In genomic region chr16:30083216-30084055, GRCh38 we compare ENCODE assay signal across 24 cellular contexts. TPM values are rescaled to one million over a fixed set of nuclear protein-coding genes. Genes with fewer than 3 reads are reported as not detected.
DNase-seq lines count a peak whose midpoint lies in the region; ATAC-seq, FAIRE-seq and TF ChIP-seq lines count a peak whose summit lies in the region.
"Had no signal": no experiment of that assay in that cellular context is flagged by ENCODE, and none has a peak within 500 bp of the region (broad histone marks: within the 10 kb centered on the region; RNA-seq: fewer than 3 reads in every experiment).

No MANE protein-coding gene starts in this region.

- no peaks in the 10 kb centered on the region for H3K9me3 Mint-ChIP-seq in H9
- no peaks in the 10 kb centered on the region for H3K9me3 Mint-ChIP-seq in activated B cell treated with CpG ODN at 0.5 μM for 24 hours
- H3K9me3 Mint-ChIP-seq: activated CD4-positive, alpha-beta memory T cell treated with anti-CD3 and anti-CD28 coated beads, Interleukin-2, amount 10 ng/mL, durations not matched to agents 7 days and 5 days; activated naive CD8-positive, alpha-beta T cell treated with anti-CD3 and anti-CD28 coated beads, Interleukin-2, amount 10 ng/mL, durations not matched to agents 7 days and 5 days; neural progenitor cell had no signal

- H3K4ac ChIP-seq in H9 (ENCODE audit: low read depth, low read length): no peak overlapping the region

- no peak overlapping the region for H3K18ac ChIP-seq in H9 (ENCODE audit: insufficient read length, low read depth, low read length)

- H3K4me3 Mint-ChIP-seq in H9: no peak overlapping the region
- H3K4me3 Mint-ChIP-seq in activated B cell treated with CpG ODN at 0.5 μM for 24 hours: no peak overlapping the region
- H3K4me3 Mint-ChIP-seq: activated CD4-positive, alpha-beta memory T cell treated with anti-CD3 and anti-CD28 coated beads, Interleukin-2, amount 10 ng/mL, durations not matched to agents 7 days and 5 days; activated naive CD8-positive, alpha-beta T cell treated with anti-CD3 and anti-CD28 coated beads, Interleukin-2, amount 10 ng/mL, durations not matched to agents 7 days and 5 days; neural progenitor cell had no signal

- intact Hi-C loops in activated B cell treated with CpG ODN at 0.5 μM for 24 hours (cut with micrococcal nuclease) (no loop called here), left colon (cut with DNase I, micrococcal nuclease) (no loop called here), kidney (cut with DNase I) (no loop called here)

- H3K36me3 Mint-ChIP-seq in H9 (ENCODE audit: insufficient read depth in 1 of 3, low read depth in 3 of 3) (peaks cover 41 to 70% (median 67%) of the 10 kb centered on the region in 3 experiments), activated B cell treated with CpG ODN at 0.5 μM for 24 hours (ENCODE audit: low read depth) (peaks cover 66% of the 10 kb centered on the region)

- POLR2A ChIA-PET in activated B cell treated with CpG ODN at 0.5 μM for 24 hours (lab: Charles Lee): interaction anchor here (0.5 to 2.5 kb wide), 3 partner anchors 9 to 28 kb away, joined by 3 to 13 read pairs (median 5); partner anchors contain the start of gene TBX6

- H2AFZ ChIP-seq in H9 (ENCODE audit: low read length): no peak overlapping the region
- H2AFZ ChIP-seq: neural progenitor cell had no signal

- no peak for FAIRE-seq in kidney (lab: Jason Lieb, UNC)
- FAIRE-seq: HTR-8/SVneo had no signal

- TF ChIP-seq CTCF in H9 (conservative IDR thresholded peaks at IDR 0.05) (no peak), activated B cell treated with CpG ODN at 0.5 μM for 24 hours (IDR thresholded peaks at IDR 0.05) (no peak), kidney (IDR thresholded peaks at IDR 0.05; ENCODE audit: borderline replicate concordance, extremely low read depth, insufficient read depth) (no peak)

- H3K9ac ChIP-seq in H9 (ENCODE audit: extremely low read depth, insufficient read length, low read length) (no peak overlapping the region), kidney (ENCODE audit: low read length in 2 of 2) (no peak overlapping the region)
- H3K9ac ChIP-seq: BLaER1, neural progenitor cell had no signal

- H3K23me2 ChIP-seq in H9 (ENCODE audit: insufficient read length, low read depth, low read length, poor library complexity, severe bottlenecking): no peaks in the 10 kb centered on the region

- H3K23ac ChIP-seq in H9 (ENCODE audit: insufficient read length, low read depth, low read length): no peak overlapping the region

- peaks cover 28 to 37% of the 10 kb centered on the region in 2 donors for H3K36me3 ChIP-seq in kidney (ENCODE audit: control insufficient read depth in 1 of 2, insufficient read depth in 2 of 2, low read length in 2 of 2)
- H3K36me3 ChIP-seq: neural progenitor cell had no signal

- H2BK12ac ChIP-seq in H9 (ENCODE audit: insufficient read length, low read depth, low read length): no peak overlapping the region

- H3K79me1 ChIP-seq in H9 (ENCODE audit: insufficient read depth, low read depth, low read length, poor library complexity, severe bottlenecking): peaks cover 3% of the 10 kb centered on the region

- H2BK15ac ChIP-seq in H9 (ENCODE audit: low read depth, low read length): no peak overlapping the region

- no peak overlapping the region for H3K4me3 ChIP-seq in kidney (ENCODE audit: low read length in 2 of 2)
- H3K4me3 ChIP-seq: BLaER1, neural progenitor cell, stomach, tibial nerve had no signal

- H3K4me1 Mint-ChIP-seq in H9 (no peaks in the 10 kb centered on the region), activated B cell treated with CpG ODN at 0.5 μM for 24 hours (peaks cover 5% of the 10 kb centered on the region)
- H3K4me1 Mint-ChIP-seq: neural progenitor cell had no signal

- H4K8ac ChIP-seq in H9 (replicated peaks; ENCODE audit: insufficient read length, low read depth, low read length): no peak overlapping the region

- WGBS in H9 (ENCODE audit: extremely low coverage, insufficient read length, low lambda C conversion rate): no CpG with 5 or more reads among the region's 24 CpGs

- H4K91ac ChIP-seq in H9 (ENCODE audit: insufficient read length, low read depth, low read length): no peak overlapping the region

- H3K4me1 ChIP-seq in H9 (ENCODE audit: insufficient read depth, low read length) (no peaks in the 10 kb centered on the region), kidney (ENCODE audit: control insufficient read depth in 1 of 2, insufficient read depth in 1 of 2, low read depth in 1 of 2, low read length in 2 of 2) (peaks cover 0 to 2% of the 10 kb centered on the region in 2 donors)
- H3K4me1 ChIP-seq: neural progenitor cell had no signal

- H2AK5ac ChIP-seq in H9 (ENCODE audit: insufficient read length, low read length): no peak overlapping the region

- H3K27ac ChIP-seq in H9 (ENCODE audit: insufficient read length, low read depth, low read length) (no peak overlapping the region), kidney (ENCODE audit: low read depth in 2 of 2, low read length in 2 of 2) (no peak overlapping the region)
- H3K27ac ChIP-seq: BLaER1, epithelial cell of prostate, neural progenitor cell, stomach had no signal

- no peak overlapping the region for H3K14ac ChIP-seq in H9 (ENCODE audit: insufficient read depth, low read length)

- no peak for DNase-seq in H9
- no peak for DNase-seq in activated B cell treated with CpG ODN at 0.5 μM for 24 hours
- DNase-seq in left colon: no peak
- no peak for DNase-seq in NCI-H345 (lab: John Stamatoyannopoulos, UW)
- DNase-seq in kidney: no peak
- no peak for DNase-seq in activated CD8-positive, alpha-beta memory T cell treated with anti-CD3 and anti-CD28 coated beads, Interleukin-2, amount 50 U/mL, for 4 hours
- DNase-seq: activated CD4-positive, alpha-beta memory T cell treated with anti-CD3 and anti-CD28 coated beads, Interleukin-2, amount 10 ng/mL, durations not matched to agents 7 days and 5 days; activated naive CD8-positive, alpha-beta T cell treated with anti-CD3 and anti-CD28 coated beads, Interleukin-2, amount 10 ng/mL, durations not matched to agents 7 days and 5 days; activated T-cell treated with anti-CD3 and anti-CD28 coated beads, Interleukin-2, amount 50 U/mL, for 1 hour; Calu3; glutamatergic neuron; kidney glomerular epithelial cell; NCI-H146; NCI-H510A treated with DMSO at 0.1 percent for 48 hours; PC-3; stimulated activated CD4-positive, alpha-beta T cell treated with anti-CD3 and anti-CD28 coated beads, Interleukin-15, amount 100 ng/mL, for 24 hours; stomach had no signal

- H3K27me3 Mint-ChIP-seq in H9 (ENCODE audit: low read depth): 0 out of 2 replicates have a peak, but pooled peaks cover 2% of the 10 kb centered on the region
- no peaks in the 10 kb centered on the region for H3K27me3 Mint-ChIP-seq in activated B cell treated with CpG ODN at 0.5 μM for 24 hours
- H3K27me3 Mint-ChIP-seq: activated CD4-positive, alpha-beta memory T cell treated with anti-CD3 and anti-CD28 coated beads, Interleukin-2, amount 10 ng/mL, durations not matched to agents 7 days and 5 days; activated naive CD8-positive, alpha-beta T cell treated with anti-CD3 and anti-CD28 coated beads, Interleukin-2, amount 10 ng/mL, durations not matched to agents 7 days and 5 days; progenitor cell of endocrine pancreas had no signal

- no peak overlapping the region for H2BK120ac ChIP-seq in H9 (ENCODE audit: low read depth, low read length, poor library complexity, severe bottlenecking)

- no peak overlapping the region for H2BK20ac ChIP-seq in H9 (ENCODE audit: low read depth, low read length, poor library complexity, severe bottlenecking)

- H3K9me3 ChIP-seq in H9 (ENCODE audit: control insufficient read depth, low read depth, low read length) (no peaks in the 10 kb centered on the region), kidney (ENCODE audit: control insufficient read depth in 1 of 2, low read length in 2 of 2) (no peaks in the 10 kb centered on the region)
- H3K9me3 ChIP-seq: BLaER1, stomach, tibial nerve had no signal

- no peaks in the 10 kb centered on the region for H4K20me1 ChIP-seq in H9 (ENCODE audit: control insufficient read depth, insufficient read depth, insufficient read length)

- ATAC-seq in activated B cell treated with CpG ODN at 0.5 μM for 24 hours (ENCODE audit: low read depth): peak; percentile 7
- peak; percentile 12 for ATAC-seq in left colon
- ATAC-seq: PC-3 had no signal

- no peaks in the 10 kb centered on the region for H3K27me3 ChIP-seq in H9 (ENCODE audit: insufficient read depth, low read length)
- H3K27me3 ChIP-seq: BLaER1, neural progenitor cell, stomach, tibial nerve had no signal

- CTCF ChIA-PET in activated B cell treated with CpG ODN at 0.5 μM for 24 hours (lab: Charles Lee): interaction anchor here (2.1 kb wide), 1 partner anchor 8 kb away, joined by 5 read pairs; the partner anchor contains the start of gene TBX6

- H4K5ac ChIP-seq in H9 (ENCODE audit: insufficient read length, low read depth, low read length): no peak overlapping the region

- no peak overlapping the region for H2BK5ac ChIP-seq in H9 (ENCODE audit: insufficient read length, low read length)

- H3K27ac Mint-ChIP-seq in H9 (peak overlapping the region in 2 of 3 experiments; percentile 18 to 31; a peak in 2 of 7 replicates), activated B cell treated with CpG ODN at 0.5 μM for 24 hours (no peak overlapping the region)
- H3K27ac Mint-ChIP-seq: activated CD4-positive, alpha-beta memory T cell treated with anti-CD3 and anti-CD28 coated beads, Interleukin-2, amount 10 ng/mL, durations not matched to agents 7 days and 5 days; neural progenitor cell; progenitor cell of endocrine pancreas had no signal

- H3K4me2 ChIP-seq in H9 (ENCODE audit: insufficient read depth, insufficient read length, low read length): no peak overlapping the region
- H3K4me2 ChIP-seq: BLaER1, neural progenitor cell had no signal

- H3K79me2 ChIP-seq in H9 (ENCODE audit: insufficient read depth, low read length): peaks cover 2% of the 10 kb centered on the region; the same call in 1 of the 2 replicates

- H3T11ph ChIP-seq in H9 (ENCODE audit: low read length): no peak overlapping the region

- H3K56ac ChIP-seq in H9 (ENCODE audit: insufficient read length, low read depth, low read length): no peak overlapping the region

RNA-seq across cellular contexts. Expression of gene PPP4C, which starts 7.6 kb away (rescaled TPM):
- total RNA-seq in H9 (2021) (162 and 163 TPM in 2 replicates), activated B cell treated with CpG ODN at 0.5 μM for 24 hours (124 and 131 TPM in 2 replicates), left colon (100 to 1,000 TPM; 101 to 106 TPM), kidney (78.8 TPM)
- 107 TPM for polyA plus RNA-seq in kidney (ENCODE audit: insufficient read depth, low read depth, low replicate concordance)

RNA-seq across cellular contexts. Expression of gene TBX6, which starts 8.3 kb away (rescaled TPM):
- total RNA-seq in H9 (2021) (1.6 and 1.9 TPM in 2 replicates), activated B cell treated with CpG ODN at 0.5 μM for 24 hours (2.3 TPM in 2 replicates), left colon (1 to 10 TPM in 1 of 2 donors, under 1 TPM in 1; 0.92 to 1.1 TPM), kidney (1.6 TPM)
- polyA plus RNA-seq in kidney (ENCODE audit: insufficient read depth, low read depth, low replicate concordance): 0.62 TPM
- total RNA-seq: H4 had no signal

RNA-seq across cellular contexts. Expression of gene YPEL3, which starts 12.6 kb away (rescaled TPM):
- 26.3 and 27.5 TPM in 2 replicates for total RNA-seq in H9 (2021)
- 75.8 and 77.8 TPM in 2 replicates for total RNA-seq in activated B cell treated with CpG ODN at 0.5 μM for 24 hours
- total RNA-seq in left colon: 10 to 100 TPM; 30.5 to 58.2 TPM
- 40.0 TPM for total RNA-seq in kidney
- polyA plus RNA-seq in kidney (ENCODE audit: insufficient read depth, low read depth, low replicate concordance): 107 TPM

RNA-seq across cellular contexts. Expression of gene ALDOA, which starts 17.9 kb away (rescaled TPM):
- total RNA-seq in H9 (2021): 1,356 and 1,375 TPM in 2 replicates
- total RNA-seq in activated B cell treated with CpG ODN at 0.5 μM for 24 hours: 611 and 613 TPM in 2 replicates
- 1,000 to 10,000 TPM; 1,798 to 1,835 TPM for total RNA-seq in left colon
- 1,017 TPM for total RNA-seq in kidney
- 1,506 TPM for polyA plus RNA-seq in kidney (ENCODE audit: insufficient read depth, low read depth, low replicate concordance)

RNA-seq across cellular contexts. Expression of gene GDPD3, which starts 29.9 kb away (rescaled TPM):
- total RNA-seq in H9 (2021): 3.8 and 4.0 TPM in 2 replicates
- total RNA-seq in activated B cell treated with CpG ODN at 0.5 μM for 24 hours: 4.9 and 6.1 TPM in 2 replicates
- total RNA-seq in left colon: 10 to 100 TPM; 62.3 to 88.7 TPM
- 3.6 TPM for total RNA-seq in kidney
- polyA plus RNA-seq in kidney (ENCODE audit: insufficient read depth, low read depth, low replicate concordance): 17.7 TPM
- total RNA-seq: H4 had no signal
